ENCODE assay signal across 13 cellular contexts in the genomic region with DNA sequence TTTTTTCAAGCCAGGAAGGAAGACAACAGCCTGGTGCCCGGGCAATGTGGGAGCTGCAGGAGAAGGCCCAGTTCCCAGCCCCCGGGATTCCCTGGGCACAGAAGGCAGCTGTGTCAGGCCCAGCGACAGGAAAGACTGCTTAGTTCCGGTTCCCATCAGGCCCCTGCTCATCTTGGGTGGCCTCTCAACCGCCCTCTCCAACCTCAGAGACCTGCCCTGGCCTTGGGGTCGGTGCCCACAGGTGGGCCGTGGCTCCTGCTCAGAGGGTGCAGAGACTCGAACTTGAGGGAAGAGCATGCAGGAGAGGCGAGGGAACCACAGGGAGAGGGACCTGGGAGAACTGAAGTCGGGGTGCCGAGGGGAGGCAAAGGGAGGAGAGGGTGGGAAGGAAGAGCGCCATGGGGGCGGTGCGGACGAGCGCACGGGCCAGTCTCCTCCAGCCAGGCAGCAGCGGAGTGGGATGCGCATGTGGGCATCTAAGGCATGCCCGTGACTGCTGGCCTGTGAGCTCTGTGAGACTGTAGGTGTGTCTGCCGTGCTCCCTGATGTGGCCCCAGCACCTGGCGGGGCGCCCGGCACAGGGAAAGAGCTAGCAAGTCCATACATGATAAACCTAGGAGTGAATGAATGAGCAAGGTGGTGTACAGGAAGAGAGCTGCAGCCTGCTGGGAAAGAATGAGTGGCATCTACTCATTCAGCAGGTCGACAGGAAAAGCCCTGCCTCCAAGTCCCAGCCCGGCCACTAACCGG. TPM values are rescaled to one million over a fixed set of nuclear protein-coding genes. Genes with fewer than 3 reads are reported as not detected.
DNase-seq lines count a peak whose midpoint lies in the region; ATAC-seq and TF ChIP-seq lines count a peak whose summit lies in the region.
"Had no signal": no experiment of that assay in that cellular context is flagged by ENCODE, and none has a peak within 500 bp of the region (broad histone marks: within the 10 kb centered on the region; RNA-seq: fewer than 3 reads in every experiment).

No MANE protein-coding gene starts in this region.

- no peak overlapping the region for H3K4me2 ChIP-seq in OCI-LY1 (ENCODE audit: low read length)

- ATAC-seq in sciatic nerve (peak; percentile 27), GM21786 (IDR thresholded peaks at IDR 0.05; ENCODE audit: unreplicated experiment) (no peak), HG03457 (IDR thresholded peaks at IDR 0.05; ENCODE audit: unreplicated experiment) (no peak)

- POLR2A ChIA-PET in HEK293 (lab: Yijun Ruan, JAX): no interaction called here

- no peak for TF ChIP-seq CTCF in HEK293 (tag by site-specific recombination; IDR thresholded peaks at IDR 0.05)
- no peak for TF ChIP-seq CTCF in OCI-LY1 (IDR thresholded peaks at IDR 0.05; ENCODE audit: low read length)

- H3K9me3 ChIP-seq in HEK293 (ENCODE audit: control insufficient read depth, insufficient read depth, low read depth, low read length) (no peaks in the 10 kb centered on the region), OCI-LY1 (ENCODE audit: low read length) (no peaks in the 10 kb centered on the region), esophagus (ENCODE audit: control insufficient read depth in 2 of 2, insufficient read depth in 1 of 2, low read depth in 1 of 2, low read length in 1 of 2) (peaks cover 0 to 2% of the 10 kb centered on the region in 2 donors)

- peaks cover 3% of the 10 kb centered on the region; the same call in 1 of the 2 replicates for H3F3A ChIP-seq in OCI-LY1 (ENCODE audit: insufficient read depth, low read length)

- DNase-seq in sciatic nerve (ENCODE audit: low spot score): no peak
- no peak for DNase-seq in activated CD4-positive, alpha-beta T cell treated with anti-CD3 and anti-CD28 coated beads for 48 hours
- no peak for DNase-seq in DMS53 treated with DMSO at 0.1 percent for 48 hours (lab: John Stamatoyannopoulos, UW; ENCODE audit: unreplicated experiment)
- DNase-seq: activated naive CD4-positive, alpha-beta T cell treated with anti-CD3 and anti-CD28 coated beads for 36 hours; NCI-H1092 treated with DMSO at 0.1 percent for 48 hours; NCI-H748 treated with DMSO at 0.1 percent for 48 hours; retina; SHP77 treated with DMSO at 0.1 percent for 48 hours had no signal

- CTCF ChIA-PET in HEK293 (lab: Yijun Ruan, JAX): interaction anchor here (1.3 kb wide), 1 partner anchor 11 kb away, joined by 5 read pairs; no protein-coding TSS in a partner anchor

- H3K27ac ChIP-seq in HEK293 (ENCODE audit: extremely low read depth, low read depth, low read length) (no peak overlapping the region), OCI-LY1 (ENCODE audit: low read depth, low read length, poor library complexity, severe bottlenecking) (peak overlapping the region; percentile 96), esophagus (ENCODE audit: low read depth in 2 of 2, low read length in 1 of 2) (peak overlapping the region; percentile 83)

- H3K27me3 ChIP-seq in OCI-LY1 (ENCODE audit: insufficient read depth, low read length): no peaks in the 10 kb centered on the region
- H3K27me3 ChIP-seq in esophagus (ENCODE audit: control insufficient read depth in 1 of 2, insufficient read depth in 2 of 2, low read length in 2 of 2): no peaks in the 10 kb centered on the region

- intact Hi-C loops in sciatic nerve (cut with DNase I): loop anchor here (5.0 kb wide), 1 partner anchor 43 kb away; a partner anchor contains a TSS

- H2AFZ ChIP-seq in OCI-LY1 (ENCODE audit: low read length): no peak overlapping the region

- peak overlapping the region; percentile 7; the same call in 1 of the 2 replicates for H3K9ac ChIP-seq in OCI-LY1 (ENCODE audit: low read length)

- peaks cover 3 to 79% of the 10 kb centered on the region in 2 experiments; a peak in 2 of 3 replicates for H3K36me3 ChIP-seq in HEK293 (ENCODE audit: control insufficient read depth in 2 of 2, insufficient read depth in 1 of 2, low read length in 2 of 2)
- H3K36me3 ChIP-seq in OCI-LY1 (ENCODE audit: insufficient read depth, low read length): peaks cover 7% of the 10 kb centered on the region; the same call in 1 of the 2 replicates
- H3K36me3 ChIP-seq in esophagus (ENCODE audit: control insufficient read depth in 2 of 2, insufficient read depth in 2 of 2, low read length in 1 of 2): peaks cover 0 to 25% of the 10 kb centered on the region in 2 donors

- no peaks in the 10 kb centered on the region for H3K4me1 ChIP-seq in HEK293 (ENCODE audit: control insufficient read depth, insufficient read depth, low read length)
- peaks cover 82% of the 10 kb centered on the region for H3K4me1 ChIP-seq in OCI-LY1 (ENCODE audit: insufficient read depth, low read length, severe bottlenecking)
- H3K4me1 ChIP-seq in esophagus (ENCODE audit: control insufficient read depth in 2 of 2, insufficient read depth in 2 of 2, low read length in 1 of 2): peaks cover 0 to 22% of the 10 kb centered on the region in 2 donors

- no peaks in the 10 kb centered on the region for H3K9me2 ChIP-seq in OCI-LY1 (ENCODE audit: low read depth, low read length)

- H3K4me3 ChIP-seq in HEK293 (ENCODE audit: low read depth, low read length) (no peak overlapping the region), OCI-LY1 (ENCODE audit: low read depth, low read length, poor library complexity, severe bottlenecking) (no peak overlapping the region), esophagus (ENCODE audit: low read depth in 1 of 2, low read length in 2 of 2) (no peak overlapping the region)

- no peaks in the 10 kb centered on the region for H4K20me1 ChIP-seq in OCI-LY1 (ENCODE audit: insufficient read depth, low read length)

- WGBS in esophagus, 2 donors: 54 to 67% methylated on average over 27 of the region's 27 CpGs

- no peaks in the 10 kb centered on the region for H3K79me2 ChIP-seq in OCI-LY1 (ENCODE audit: insufficient read depth, low read length)

TF ChIP-seq in HEK293, 187 proteins besides CTCF, POLR2A, EP300 and RAD21:
- TF ChIP-seq, protein P1, sequence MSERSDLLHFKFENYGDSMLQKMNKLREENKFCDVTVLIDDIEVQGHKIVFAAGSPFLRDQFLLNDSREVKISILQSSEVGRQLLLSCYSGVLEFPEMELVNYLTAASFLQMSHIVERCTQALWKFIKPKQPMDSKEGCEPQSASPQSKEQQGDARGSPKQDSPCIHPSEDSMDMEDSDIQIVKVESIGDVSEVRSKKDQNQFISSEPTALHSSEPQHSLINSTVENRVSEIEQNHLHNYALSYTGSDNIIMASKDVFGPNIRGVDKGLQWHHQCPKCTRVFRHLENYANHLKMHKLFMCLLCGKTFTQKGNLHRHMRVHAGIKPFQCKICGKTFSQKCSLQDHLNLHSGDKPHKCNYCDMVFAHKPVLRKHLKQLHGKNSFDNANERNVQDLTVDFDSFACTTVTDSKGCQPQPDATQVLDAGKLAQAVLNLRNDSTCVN (tag by site-specific recombination; optimal IDR thresholded peaks at IDR 0.05): no peak
- no peak for TF ChIP-seq HOXC10 (CRISPR knock-in tag; IDR thresholded peaks at IDR 0.05)
- TF ChIP-seq ZNF529 (tag by site-specific recombination; IDR thresholded peaks at IDR 0.05; ENCODE audit: insufficient replicate concordance): no peak
- TF ChIP-seq ZFHX2 (tag by site-specific recombination; conservative IDR thresholded peaks at IDR 0.05): peak; percentile 16; the same call in 1 of the 2 replicates
- 0 out of 2 replicates have a peak, but pooled peaks have one; percentile 30 for TF ChIP-seq EGR2 (tag by site-specific recombination; IDR thresholded peaks at IDR 0.05; ENCODE audit: low read depth)
- TF ChIP-seq ZNF76 (tag by site-specific recombination; IDR thresholded peaks at IDR 0.05; ENCODE audit: borderline replicate concordance, low read depth): no peak
- TF ChIP-seq ZNF423 (tag by site-specific recombination; IDR thresholded peaks at IDR 0.05): no peak
- TF ChIP-seq ZNF10 (tag by site-specific recombination; IDR thresholded peaks at IDR 0.05): no peak

RNA-seq across cellular contexts. Expression of a gene that starts 42.7 kb away (rescaled TPM):
- 1 to 10 TPM; 3.1 to 4.7 TPM for polyA plus RNA-seq in esophagus
- 74.3 TPM for total RNA-seq in sciatic nerve
